Comparison of ENCODE assay signal across 1 cellular context in genomic region chrX:275476-275966, GRCh38.
TF ChIP-seq lines count a peak whose summit lies in the region.

No MANE protein-coding gene starts in this region.

TF ChIP-seq in HepG2, 621 proteins besides CTCF, POLR2A, EP300 and RAD21 (continued from another document and continues in another):
- no peak for TF ChIP-seq CCAR2 (optimal IDR thresholded peaks at IDR 0.05; ENCODE audit: low read depth, low read length)
- TF ChIP-seq ZGPAT (CRISPR knock-in tag; IDR thresholded peaks at IDR 0.05): no peak
- no peak for TF ChIP-seq ZNF740 (CRISPR knock-in tag; IDR thresholded peaks at IDR 0.05)
- TF ChIP-seq STAT6 (CRISPR knock-in tag; IDR thresholded peaks at IDR 0.05; ENCODE audit: borderline replicate concordance): no peak
- TF ChIP-seq ZBTB44 (CRISPR knock-in tag; IDR thresholded peaks at IDR 0.05): no peak
- TF ChIP-seq NCOA1 (CRISPR knock-in tag; IDR thresholded peaks at IDR 0.05): no peak
- no peak for TF ChIP-seq ZNF160 (CRISPR knock-in tag; IDR thresholded peaks at IDR 0.05)
- TF ChIP-seq ISL2 (CRISPR knock-in tag; IDR thresholded peaks at IDR 0.05): no peak
- TF ChIP-seq ZBED4 (CRISPR knock-in tag; IDR thresholded peaks at IDR 0.05; ENCODE audit: borderline replicate concordance): no peak
- no peak for TF ChIP-seq ZNF382 (CRISPR knock-in tag; IDR thresholded peaks at IDR 0.05; ENCODE audit: borderline replicate concordance)
- TF ChIP-seq CHD4 (IDR thresholded peaks at IDR 0.05; ENCODE audit: borderline replicate concordance, low read length): no peak
- TF ChIP-seq ZBTB1 (CRISPR knock-in tag; IDR thresholded peaks at IDR 0.05; ENCODE audit: borderline replicate concordance): no peak
- no peak for TF ChIP-seq TEAD3 (CRISPR knock-in tag; optimal IDR thresholded peaks at IDR 0.05; ENCODE audit: borderline replicate concordance)
- 0 out of 2 replicates have a peak, but pooled peaks have one; percentile 10 for TF ChIP-seq ZNF44 (CRISPR knock-in tag; IDR thresholded peaks at IDR 0.05)
- TF ChIP-seq RFX5 (IDR thresholded peaks at IDR 0.05; ENCODE audit: low read depth, low read length): no peak
- peak; percentile 22; the same call in 1 of the 2 replicates for TF ChIP-seq ZSCAN25 (CRISPR knock-in tag; IDR thresholded peaks at IDR 0.05)
- no peak for TF ChIP-seq ZFP41 (CRISPR knock-in tag; IDR thresholded peaks at IDR 0.05; ENCODE audit: borderline replicate concordance)
- TF ChIP-seq NFKBIZ (CRISPR knock-in tag; IDR thresholded peaks at IDR 0.05): no peak
- no peak for TF ChIP-seq JUNB (CRISPR knock-in tag; IDR thresholded peaks at IDR 0.05; ENCODE audit: borderline replicate concordance)
- TF ChIP-seq ZNF691 (CRISPR knock-in tag; IDR thresholded peaks at IDR 0.05; ENCODE audit: borderline replicate concordance, low read depth): no peak
- TF ChIP-seq TAF15 (IDR thresholded peaks at IDR 0.05; ENCODE audit: low read depth, low read length, poor library complexity, severe bottlenecking): no peak
- no peak for TF ChIP-seq IRX3 (CRISPR knock-in tag; IDR thresholded peaks at IDR 0.05; ENCODE audit: borderline replicate concordance, low read depth)
- TF ChIP-seq RXRA (CRISPR knock-in tag; IDR thresholded peaks at IDR 0.05): no peak
- TF ChIP-seq ZNF263 (CRISPR knock-in tag; IDR thresholded peaks at IDR 0.05): peak; percentile 95
- TF ChIP-seq DRAP1 (CRISPR knock-in tag; IDR thresholded peaks at IDR 0.05): no peak
- no peak for TF ChIP-seq ZNF605 (CRISPR knock-in tag; IDR thresholded peaks at IDR 0.05)
- no peak for TF ChIP-seq ZNF879 (CRISPR knock-in tag; IDR thresholded peaks at IDR 0.05)
- TF ChIP-seq HMG20A (CRISPR knock-in tag; IDR thresholded peaks at IDR 0.05; ENCODE audit: borderline replicate concordance): no peak
- TF ChIP-seq AGO2 (optimal IDR thresholded peaks at IDR 0.05; ENCODE audit: low read depth, low read length): peak; percentile 87
- TF ChIP-seq HDAC1 (CRISPR knock-in tag; IDR thresholded peaks at IDR 0.05): no peak
- TF ChIP-seq ZNF687 (CRISPR knock-in tag; IDR thresholded peaks at IDR 0.05): peak; percentile 19; the same call in 1 of the 2 replicates
- TF ChIP-seq ZSCAN31 (CRISPR knock-in tag; IDR thresholded peaks at IDR 0.05; ENCODE audit: low read depth): peak; percentile 30
- no peak for TF ChIP-seq SETDB1 (CRISPR knock-in tag; IDR thresholded peaks at IDR 0.05; ENCODE audit: borderline replicate concordance)
- no peak for TF ChIP-seq PHB2 (IDR thresholded peaks at IDR 0.05; ENCODE audit: partially characterized antibody)
- TF ChIP-seq ZNF124 (CRISPR knock-in tag; IDR thresholded peaks at IDR 0.05): no peak
- no peak; the same call in none of the 2 replicates for TF ChIP-seq ZNF607 (CRISPR knock-in tag; IDR thresholded peaks at IDR 0.05; ENCODE audit: borderline replicate concordance)
- TF ChIP-seq MIER3 (CRISPR knock-in tag; IDR thresholded peaks at IDR 0.05; ENCODE audit: borderline replicate concordance): no peak
- TF ChIP-seq ZBTB2 (CRISPR knock-in tag; IDR thresholded peaks at IDR 0.05; ENCODE audit: low read depth): no peak
- 0 out of 2 replicates have a peak, but pooled peaks have one; percentile 21 for TF ChIP-seq BATF2 (CRISPR knock-in tag; IDR thresholded peaks at IDR 0.05)
- TF ChIP-seq ZNF136 (CRISPR knock-in tag; IDR thresholded peaks at IDR 0.05; ENCODE audit: low read depth): no peak
- TF ChIP-seq MEF2D (CRISPR knock-in tag; IDR thresholded peaks at IDR 0.05): 0 out of 2 replicates have a peak, but pooled peaks have one; percentile 7
- TF ChIP-seq CBFB (CRISPR knock-in tag; IDR thresholded peaks at IDR 0.05): no peak
- TF ChIP-seq ZNF253 (CRISPR knock-in tag; IDR thresholded peaks at IDR 0.05; ENCODE audit: borderline replicate concordance): no peak
- no peak for TF ChIP-seq ZC3H13 (CRISPR knock-in tag; IDR thresholded peaks at IDR 0.05)
- no peak for TF ChIP-seq MXI1 (IDR thresholded peaks at IDR 0.05; ENCODE audit: borderline replicate concordance, low read depth, low read length)
- no peak for TF ChIP-seq CC2D1A (CRISPR knock-in tag; IDR thresholded peaks at IDR 0.05)
- no peak for TF ChIP-seq KDM5B (CRISPR knock-in tag; IDR thresholded peaks at IDR 0.05; ENCODE audit: borderline replicate concordance)
- TF ChIP-seq ZNF547 (CRISPR knock-in tag; IDR thresholded peaks at IDR 0.05): no peak
- TF ChIP-seq RARA (CRISPR knock-in tag; IDR thresholded peaks at IDR 0.05): no peak
- no peak for TF ChIP-seq MTF1 (CRISPR knock-in tag; IDR thresholded peaks at IDR 0.05)
